In the genomic region with DNA sequence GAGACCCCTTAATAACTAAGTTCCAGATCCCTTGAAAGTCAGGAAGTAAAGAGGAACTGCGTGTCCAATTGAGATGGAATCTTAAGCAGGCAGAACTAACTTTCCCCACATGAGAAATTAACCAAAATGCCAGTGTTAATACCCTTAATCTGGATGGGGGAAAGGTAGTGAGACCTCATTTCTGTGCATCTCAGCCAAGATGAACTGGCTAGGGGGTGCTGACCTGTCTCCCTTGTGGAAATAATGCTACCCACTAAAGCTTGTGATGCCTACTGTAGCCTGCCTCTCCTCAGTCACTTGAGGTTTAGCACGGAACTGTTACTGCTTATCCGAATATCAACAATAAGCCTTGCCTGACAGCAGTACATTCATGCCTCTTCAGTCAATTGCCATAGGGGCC, we compare ENCODE assay signal across 34 cellular contexts. TPM values are rescaled to one million over a fixed set of nuclear protein-coding genes. Genes with fewer than 3 reads are reported as not detected.
"Had no signal": no experiment of that assay in that cellular context is flagged by ENCODE, and none has a peak within 500 bp of the region (broad histone marks: within the 10 kb centered on the region; RNA-seq: fewer than 3 reads in every experiment).

No MANE protein-coding gene starts in this region.

- H3K4me1 ChIP-seq: adrenal gland had no signal

- H3K9me3 ChIP-seq: adrenal gland, MG63, SJSA1, SK-N-SH had no signal

- H3K27ac Mint-ChIP-seq: activated CD4-positive, alpha-beta T cell treated with anti-CD3 and anti-CD28 coated beads for 36 hours; activated CD4-positive, alpha-beta T cell treated with anti-CD3 and anti-CD28 coated beads, Interleukin-2, amount 10 ng/mL, durations not matched to agents 7 days and 5 days; activated CD8-positive, alpha-beta T cell treated with anti-CD3 and anti-CD28 coated beads, Interleukin-2, amount 10 ng/mL, durations not matched to agents 7 days and 5 days; activated naive CD4-positive, alpha-beta T cell treated with anti-CD3 and anti-CD28 coated beads for 36 hours; activated naive CD4-positive, alpha-beta T cell treated with anti-CD3 and anti-CD28 coated beads, Interleukin-2, amount 50 U/mL, for 72 hours; activated T-cell treated with anti-CD3 and anti-CD28 coated beads, Interleukin-2, amount 50 U/mL, for 24 hours; activated T-helper 2 cell treated with anti-CD3 and anti-CD28 coated beads, Interferon-gamma antibody, Interleukin-2, Interleukin-4, amounts not matched to agents 10 μg/mL and 5 μg/mL and 100 μg/mL, durations not matched to agents 14 hours and 24 hours and 36 hours; T-helper 1 cell treated with Interleukin-12 subunit alpha and Interleukin-12 subunit beta and Interleukin-4 antibody, amounts not matched to agents 30 μg/mL and 1 μg/mL, for 36 hours; T-helper 2 cell treated with Interferon-gamma antibody and Interleukin-4, amounts not matched to agents 5 μg/mL and 100 μg/mL, for 36 hours; WTC11 had no signal

- H3K36me3 Mint-ChIP-seq: activated naive CD4-positive, alpha-beta T cell treated with anti-CD3 and anti-CD28 coated beads, Interleukin-2, amount 50 U/mL, for 72 hours; WTC11 had no signal

- H3K4me2 ChIP-seq: SK-N-SH had no signal

- ATAC-seq: activated CD4-positive, alpha-beta T cell treated with anti-CD3 and anti-CD28 coated beads for 36 hours; activated CD4-positive, CD25-positive, alpha-beta regulatory T cell treated with anti-CD3 and anti-CD28 coated beads, Interleukin-2, amount 50 U/mL, for 24 hours; activated CD8-positive, alpha-beta T cell treated with anti-CD3 and anti-CD28 coated beads, Interleukin-2, amount 10 ng/mL, durations not matched to agents 7 days and 5 days; activated naive CD4-positive, alpha-beta T cell treated with anti-CD3 and anti-CD28 coated beads, Interleukin-2, amount 50 U/mL, for 72 hours; Panc1; WTC11 had no signal

- H3K27me3 ChIP-seq: adrenal gland, brain microvascular endothelial cell, cardiac muscle cell, MG63, SJSA1 had no signal

- H3K27ac ChIP-seq: adrenal gland, brain microvascular endothelial cell, cardiac muscle cell, SJSA1 had no signal

- H3K36me3 ChIP-seq: adrenal gland, brain microvascular endothelial cell, cardiac muscle cell, MG63, SJSA1 had no signal

- H3K4me3 ChIP-seq: adrenal gland, cardiac muscle cell, MG63, SJSA1 had no signal

- H3K9me3 Mint-ChIP-seq: activated CD4-positive, alpha-beta T cell treated with anti-CD3 and anti-CD28 coated beads, Interleukin-2, amount 10 ng/mL, durations not matched to agents 7 days and 5 days; activated naive CD4-positive, alpha-beta T cell treated with anti-CD3 and anti-CD28 coated beads for 36 hours; activated naive CD4-positive, alpha-beta T cell treated with anti-CD3 and anti-CD28 coated beads, Interleukin-2, amount 50 U/mL, for 72 hours; activated T-cell treated with anti-CD3 and anti-CD28 coated beads, Interleukin-2, amount 50 U/mL, for 24 hours; activated T-helper 2 cell treated with anti-CD3 and anti-CD28 coated beads, Interferon-gamma antibody, Interleukin-2, Interleukin-4, amounts not matched to agents 10 μg/mL and 5 μg/mL and 100 μg/mL, durations not matched to agents 14 hours and 24 hours and 36 hours; central memory CD8-positive, alpha-beta T cell; T-helper 1 cell treated with Interleukin-12 subunit alpha and Interleukin-12 subunit beta and Interleukin-4 antibody, amounts not matched to agents 30 μg/mL and 1 μg/mL, for 36 hours; T-helper 2 cell treated with Interferon-gamma antibody and Interleukin-4, amounts not matched to agents 5 μg/mL and 100 μg/mL, for 36 hours; WTC11 had no signal

- H3K4me3 Mint-ChIP-seq: activated CD4-positive, alpha-beta T cell treated with anti-CD3 and anti-CD28 coated beads for 36 hours; activated CD4-positive, alpha-beta T cell treated with anti-CD3 and anti-CD28 coated beads, Interleukin-2, amount 10 ng/mL, durations not matched to agents 7 days and 5 days; activated CD8-positive, alpha-beta T cell treated with anti-CD3 and anti-CD28 coated beads, Interleukin-2, amount 10 ng/mL, durations not matched to agents 7 days and 5 days; activated naive CD4-positive, alpha-beta T cell treated with anti-CD3 and anti-CD28 coated beads for 36 hours; activated T-cell treated with anti-CD3 and anti-CD28 coated beads, Interleukin-2, amount 50 U/mL, for 24 hours; central memory CD8-positive, alpha-beta T cell; T-helper 1 cell treated with Interleukin-12 subunit alpha and Interleukin-12 subunit beta and Interleukin-4 antibody, amounts not matched to agents 30 μg/mL and 1 μg/mL, for 36 hours; T-helper 2 cell treated with Interferon-gamma antibody and Interleukin-4, amounts not matched to agents 5 μg/mL and 100 μg/mL, for 36 hours; WTC11 had no signal

- FAIRE-seq: astrocyte, TTC549 had no signal

- H3K9ac ChIP-seq: SK-N-SH had no signal

- DNase-seq: activated CD4-positive, alpha-beta T cell treated with anti-CD3 and anti-CD28 coated beads for 36 hours; activated CD4-positive, alpha-beta T cell treated with anti-CD3 and anti-CD28 coated beads, Interleukin-2, amount 10 ng/mL, durations not matched to agents 7 days and 5 days; activated CD4-positive, alpha-beta T cell treated with anti-CD3 and anti-CD28 coated beads, Interleukin-2, amount 50 U/mL, for 48 hours; activated CD8-positive, alpha-beta T cell treated with anti-CD3 and anti-CD28 coated beads, Interleukin-2, amount 10 ng/mL, durations not matched to agents 7 days and 5 days; activated gamma-delta T cell; activated naive CD4-positive, alpha-beta T cell treated with anti-CD3 and anti-CD28 coated beads for 36 hours; activated T-cell treated with anti-CD3 and anti-CD28 coated beads, Interleukin-2, amount 50 U/mL, for 24 hours; adrenal gland; brain microvascular endothelial cell; Kasumi-1; KG1; MG63; NCI-H1048; NCI-H1105 treated with DMSO at 0.1 percent for 48 hours; NCI-H1436; NCI-H1694; NCI-H2029; NCI-H345; NCI-H524 treated with DMSO at 0.1 percent for 48 hours; SHP77; SK-N-SH had no signal

RNA-seq across cellular contexts. Expression of a gene that starts 15.1 kb away (rescaled TPM):
- total RNA-seq: activated CD4-positive, alpha-beta T cell treated with anti-CD3 and anti-CD28 coated beads, Interleukin-2, amount 10 ng/mL, durations not matched to agents 7 days and 5 days; activated CD8-positive, alpha-beta T cell treated with anti-CD3 and anti-CD28 coated beads, Interleukin-2, amount 10 ng/mL, durations not matched to agents 7 days and 5 days; NCI-H460 had no signal
